ENCODE assay signal across 31 cellular contexts in the genomic region with DNA sequence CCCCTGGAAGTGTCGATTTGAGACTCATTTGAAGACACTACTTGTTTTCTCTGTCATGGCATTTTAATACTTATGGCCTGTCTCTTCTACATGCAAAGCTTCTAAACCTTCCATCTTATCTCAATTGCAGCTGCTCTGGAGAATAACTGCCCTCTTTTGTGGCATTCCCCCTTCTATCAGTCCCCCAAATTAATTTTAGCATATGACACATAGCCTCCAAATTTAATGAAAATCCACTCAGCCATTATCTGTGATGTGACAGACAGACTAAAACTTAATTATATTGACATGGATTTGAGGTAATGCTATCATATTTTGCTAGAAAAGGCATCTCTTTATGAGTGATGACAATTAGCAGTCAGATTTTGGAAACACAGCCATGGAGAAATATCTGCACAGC.
"Had no signal": no experiment of that assay in that cellular context is flagged by ENCODE, and none has a peak within 500 bp of the region (broad histone marks: within the 10 kb centered on the region; RNA-seq: fewer than 3 reads in every experiment).

No MANE protein-coding gene starts in this region.

- H3K36me3 ChIP-seq: adrenal gland, ascending aorta, brain microvascular endothelial cell, breast epithelium, cardiac muscle cell had no signal

- H3K4me3 ChIP-seq: adrenal gland, ascending aorta, body of pancreas, breast epithelium, cardiac muscle cell had no signal

- ATAC-seq: activated naive CD4-positive, alpha-beta T cell treated with anti-CD3 and anti-CD28 coated beads, Interleukin-2, amount 50 U/mL, for 72 hours; activated naive CD8-positive, alpha-beta T cell treated with anti-CD3 and anti-CD28 coated beads, Interleukin-2, amount 50 U/mL, for 24 hours; activated T-cell treated with anti-CD3 and anti-CD28 coated beads, Interleukin-2, amount 50 U/mL, for 4 hours; activated T-cell treated with anti-CD3 and anti-CD28 coated beads, Interleukin-2, amount 50 U/mL, for 72 hours; activated T-helper 17 cell treated with anti-CD3 and anti-CD28 coated beads, Interleukin-2, amount 50 U/mL, for 72 hours; body of pancreas had no signal

- H3K4me1 ChIP-seq: adrenal gland, ascending aorta, body of pancreas, breast epithelium had no signal

- H3K27me3 ChIP-seq: adrenal gland, ascending aorta, body of pancreas, brain microvascular endothelial cell, breast epithelium, cardiac muscle cell had no signal

- H3K9me3 ChIP-seq: adrenal gland, ascending aorta, body of pancreas, breast epithelium had no signal

- H3K27ac ChIP-seq: adrenal gland, ascending aorta, body of pancreas, brain microvascular endothelial cell, breast epithelium, cardiac muscle cell had no signal

- DNase-seq: activated effector memory CD4-positive, alpha-beta T cell treated with anti-CD3 and anti-CD28 coated beads, Interleukin-2, amount 50 U/mL, for 16 hours; activated effector memory CD4-positive, alpha-beta T cell treated with Interleukin-2 at 50 U/mL for 16 hours; activated gamma-delta T cell; activated gamma-delta T cell treated with Interleukin-2 at 50 U/mL for 16 hours; activated naive CD4-positive, alpha-beta T cell; activated naive CD4-positive, alpha-beta T cell treated with anti-CD3 and anti-CD28 coated beads for 36 hours; activated naive CD4-positive, alpha-beta T cell treated with anti-CD3 and anti-CD28 coated beads, Interleukin-2, amount 10 ng/mL, durations not matched to agents 7 days and 5 days; activated naive CD4-positive, alpha-beta T cell treated with anti-CD3 and anti-CD28 coated beads, Interleukin-2, amount 50 U/mL, for 16 hours; activated naive CD4-positive, alpha-beta T cell treated with Interleukin-2 at 50 U/mL for 16 hours; activated naive CD8-positive, alpha-beta T cell treated with anti-CD3 and anti-CD28 coated beads for 36 hours; activated naive CD8-positive, alpha-beta T cell treated with anti-CD3 and anti-CD28 coated beads, Interleukin-2, amount 10 ng/mL, durations not matched to agents 7 days and 5 days; activated naive CD8-positive, alpha-beta T cell treated with anti-CD3 and anti-CD28 coated beads, Interleukin-2, amount 50 U/mL, for 24 hours; activated T-cell treated with anti-CD3 and anti-CD28 coated beads, Interleukin-2, amount 50 U/mL, for 24 hours; activated T-cell treated with anti-CD3 and anti-CD28 coated beads, Interleukin-2, amount 50 U/mL, for 4 hours; activated T-cell treated with anti-CD3 and anti-CD28 coated beads, Interleukin-2, amount 50 U/mL, for 48 hours; activated T-cell treated with anti-CD3 and anti-CD28 coated beads, Interleukin-2, amount 50 U/mL, for 72 hours; adrenal gland; amniotic stem cell; amygdala; anterior cingulate cortex; aorta; body of pancreas; brain microvascular endothelial cell; caudate nucleus; central memory CD4-positive, alpha-beta T cell; cerebellar nuclear complex had no signal
